9 cellular contexts compared by ENCODE assay signal in the genomic region with DNA sequence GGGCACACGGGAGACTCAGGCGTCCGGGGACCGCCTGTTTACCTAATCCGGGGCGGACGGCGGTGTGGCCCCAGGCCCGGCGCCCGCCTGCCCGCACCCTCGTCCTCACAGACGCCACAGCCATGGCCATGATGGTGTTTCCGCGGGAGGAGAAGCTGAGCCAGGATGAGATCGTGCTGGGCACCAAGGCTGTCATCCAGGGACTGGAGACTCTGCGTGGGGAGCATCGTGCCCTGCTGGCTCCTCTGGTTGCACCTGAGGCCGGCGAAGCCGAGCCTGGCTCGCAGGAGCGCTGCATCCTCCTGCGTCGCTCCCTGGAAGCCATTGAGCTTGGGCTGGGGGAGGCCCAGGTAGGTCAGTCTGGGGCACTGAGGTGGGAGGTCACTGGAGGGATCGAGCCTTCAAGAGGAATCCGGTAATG. TPM values are rescaled to one million over a fixed set of nuclear protein-coding genes. Genes with fewer than 3 reads are reported as not detected.
DNase-seq lines count a peak whose midpoint lies in the region; ATAC-seq and TF ChIP-seq lines count a peak whose summit lies in the region.
"Had no signal": no experiment of that assay in that cellular context is flagged by ENCODE, and none has a peak within 500 bp of the region (broad histone marks: within the 10 kb centered on the region; RNA-seq: fewer than 3 reads in every experiment).

No MANE protein-coding gene starts in this region.

- no peak for ATAC-seq in activated T-cell treated with anti-CD3 and anti-CD28 coated beads, Interleukin-2, amount 50 U/mL, for 4 hours
- ATAC-seq in right lobe of liver, result peak in 1 of 4 donors; percentile 1
- ATAC-seq in HG02678 (IDR thresholded peaks at IDR 0.05; ENCODE audit: unreplicated experiment), result no peak
- no peak for ATAC-seq in sciatic nerve

- DNase-seq in activated T-cell treated with anti-CD3 and anti-CD28 coated beads, Interleukin-2, amount 50 U/mL, for 4 hours, result no peak
- DNase-seq in activated T-cell treated with anti-CD3 and anti-CD28 coated beads, Interleukin-2, amount 50 U/mL, for 1 hour, result no peak
- DNase-seq in astrocyte of the spinal cord (ENCODE audit: low read depth, low spot score), result no peak
- DNase-seq in right lobe of liver, result no peak
- no peak for DNase-seq in transverse colon
- no peak for DNase-seq in sciatic nerve (ENCODE audit: low spot score)
- no peak for DNase-seq in DMS79 (lab: John Stamatoyannopoulos, UW)

- H3K4me1 Mint-ChIP-seq in activated T-cell treated with anti-CD3 and anti-CD28 coated beads, Interleukin-2, amount 50 U/mL, for 4 hours (ENCODE audit: low read depth), result peaks cover 26% of the 10 kb centered on the region

- H3K27ac ChIP-seq in right lobe of liver, result no peak overlapping the region
- peak overlapping the region; percentile 77 to 92 (median 84) for H3K27ac ChIP-seq in transverse colon

- 8% methylated on average over 9 of the region's 28 CpGs for WGBS in right lobe of liver (ENCODE audit: insufficient coverage, low coverage, low lambda C conversion rate, missing lambda C conversion rate)
- 6 to 37% methylated on average over 2 to 14 of the region's 28 CpGs for WGBS in transverse colon (ENCODE audit: low coverage in 1 of 2), 2 donors

- no peak for TF ChIP-seq CTCF in astrocyte of the spinal cord (IDR thresholded peaks at IDR 0.05; ENCODE audit: low read depth, low read length)
- peak in 2 of 4 donors; percentile 3 to 33 for TF ChIP-seq CTCF in right lobe of liver (IDR thresholded peaks at IDR 0.05)
- peak in 2 of 5 experiments; percentile 18 to 31 for TF ChIP-seq CTCF in transverse colon (IDR thresholded peaks at IDR 0.05)

- H3K4me3 Mint-ChIP-seq in activated T-cell treated with anti-CD3 and anti-CD28 coated beads, Interleukin-2, amount 50 U/mL, for 4 hours, result peak overlapping the region; percentile 91

- H3K9me3 ChIP-seq in right lobe of liver (no peaks in the 10 kb centered on the region), transverse colon (no peaks in the 10 kb centered on the region)

- H3K36me3 ChIP-seq in right lobe of liver, result no peaks in the 10 kb centered on the region
- no peaks in the 10 kb centered on the region for H3K36me3 ChIP-seq in transverse colon

- H3K36me3 Mint-ChIP-seq in activated T-cell treated with anti-CD3 and anti-CD28 coated beads, Interleukin-2, amount 50 U/mL, for 4 hours (ENCODE audit: insufficient read depth), result peaks cover 15% of the 10 kb centered on the region

- H3K27me3 Mint-ChIP-seq in activated T-cell treated with anti-CD3 and anti-CD28 coated beads, Interleukin-2, amount 50 U/mL, for 4 hours (ENCODE audit: low read depth), result no peaks in the 10 kb centered on the region

- in situ Hi-C loops in astrocyte of the spinal cord (cut with HindIII; ENCODE audit: low sequenced_read_pairs), result no loop called here
- in situ Hi-C loops in transverse colon (cut with MboI; ENCODE audit: low pct_ligation_motif_present in 1 of 4, low pct_unique_long_range_greater_than_20kb in 1 of 4, low sequenced_read_pairs in 3 of 4), result no loop called here

- H3K4me1 ChIP-seq in right lobe of liver (peaks cover 0 to 9% (median 0%) of the 10 kb centered on the region in 4 donors), transverse colon (peaks cover 0 to 20% (median 16%) of the 10 kb centered on the region in 4 donors)

- TF ChIP-seq POLR2A in right lobe of liver (IDR thresholded peaks at IDR 0.05) (no peak), transverse colon (IDR thresholded peaks at IDR 0.05) (no peak)

- intact Hi-C loops in right lobe of liver (cut with DNase I), result no loop called here
- intact Hi-C loops in transverse colon (cut with DNase I; ENCODE audit: low total_unique reads), result loop anchor here (2.0 kb wide), 1 partner anchor 36 kb away; no protein-coding TSS in a partner anchor
- intact Hi-C loops in sciatic nerve (cut with DNase I), result no loop called here

- H3K27me3 ChIP-seq in right lobe of liver, result no peaks in the 10 kb centered on the region
- peaks cover 7% of the 10 kb centered on the region for H3K27me3 ChIP-seq in transverse colon

- H3K9me3 Mint-ChIP-seq in activated T-cell treated with anti-CD3 and anti-CD28 coated beads, Interleukin-2, amount 50 U/mL, for 4 hours, result no peaks in the 10 kb centered on the region

- no peak for TF ChIP-seq EP300 in transverse colon (IDR thresholded peaks at IDR 0.05; ENCODE audit: low read depth)

- H3K4me3 ChIP-seq in astrocyte of the spinal cord (ENCODE audit: low read depth, low read length), result peak overlapping the region; percentile 92
- peak overlapping the region; percentile 73 to 93 (median 88) for H3K4me3 ChIP-seq in right lobe of liver
- H3K4me3 ChIP-seq in transverse colon, result peak overlapping the region; percentile 67 to 89 (median 80)

RNA-seq across cellular contexts. Expression of a gene that starts 1.0 kb away (rescaled TPM):
- 10 to 100 TPM; 86.3 to 92.2 (median 89.2) TPM for total RNA-seq in activated T-cell treated with anti-CD3 and anti-CD28 coated beads, Interleukin-2, amount 50 U/mL, for 4 hours
- total RNA-seq in right lobe of liver (10 to 100 TPM in 1 of 6 experiments, 1 to 10 TPM in 5; 3.8 to 11.5 (median 6.3) TPM), transverse colon (10 to 100 TPM in 2 of 4 donors, 1 to 10 TPM in 2; 5.1 to 15.6 (median 11.1) TPM), sciatic nerve (24.6 TPM)

RNA-seq across cellular contexts. Expression of a gene that starts 10.0 kb away (rescaled TPM):
- total RNA-seq in activated T-cell treated with anti-CD3 and anti-CD28 coated beads, Interleukin-2, amount 50 U/mL, for 4 hours, result 100 to 1,000 TPM; 118 to 125 (median 120) TPM
- 10 to 100 TPM; 52.3 to 69.0 (median 59.6) TPM for total RNA-seq in right lobe of liver
- total RNA-seq in transverse colon, result 100 to 1,000 TPM in 3 of 4 donors, 10 to 100 TPM in 1; 89.8 to 141 (median 131) TPM
- total RNA-seq in sciatic nerve, result 112 TPM

RNA-seq across cellular contexts. Expression of a gene that starts 19.5 kb away (rescaled TPM):
- total RNA-seq in activated T-cell treated with anti-CD3 and anti-CD28 coated beads, Interleukin-2, amount 50 U/mL, for 4 hours, result 1 to 10 TPM; 1.4 to 1.8 (median 1.7) TPM
- total RNA-seq in right lobe of liver (under 1 TPM in 2 of 6 experiments, not detected in 4; 0.26 to 0.51 TPM), transverse colon (under 1 TPM in 1 of 4 donors, not detected in 3; 0.41 TPM), sciatic nerve (1.3 TPM)

RNA-seq across cellular contexts. Expression of a gene that starts 30.5 kb away (rescaled TPM):
- 100 to 1,000 TPM; 154 to 170 (median 159) TPM for total RNA-seq in activated T-cell treated with anti-CD3 and anti-CD28 coated beads, Interleukin-2, amount 50 U/mL, for 4 hours
- 100 to 1,000 TPM in 3 of 6 experiments, 10 to 100 TPM in 3; 75.0 to 170 (median 97.9) TPM for total RNA-seq in right lobe of liver
- total RNA-seq in transverse colon, result 10 to 100 TPM; 60.6 to 99.7 (median 72.3) TPM
- 61.1 TPM for total RNA-seq in sciatic nerve

RNA-seq across cellular contexts. Expression of a gene that starts 33.2 kb away (rescaled TPM):
- total RNA-seq in activated T-cell treated with anti-CD3 and anti-CD28 coated beads, Interleukin-2, amount 50 U/mL, for 4 hours, result under 1 TPM in 1 of 3 donors, not detected in 2; 0.11 TPM
- total RNA-seq in right lobe of liver, result under 1 TPM in 4 of 6 experiments, not detected in 2; 0.13 to 0.86 (median 0.45) TPM
- under 1 TPM in 2 of 4 donors, not detected in 2; 0.55 to 0.75 TPM for total RNA-seq in transverse colon
- total RNA-seq in sciatic nerve, result 0.31 TPM
- total RNA-seq: Daoy had no signal

Comparison
In these comparisons a context has a peak if more than half of its experiments do, and no peak if none do; other contexts are left out.
1. H3K27ac ChIP-seq: peak in transverse colon (4 of 4); none in right lobe of liver (0 of 3).
2. Peak in every context shown above with its lines, with median percentiles within 50 percentile points of each other: H3K4me3 ChIP-seq.